Comparison of ENCODE assay signal across 8 cellular contexts in genomic region chr3:69088033-69088432, GRCh38. TPM values are rescaled to one million over a fixed set of nuclear protein-coding genes. Genes with fewer than 3 reads are reported as not detected.
DNase-seq lines count a peak whose midpoint lies in the region; ATAC-seq and TF ChIP-seq lines count a peak whose summit lies in the region.

No MANE protein-coding gene starts in this region.

- peak overlapping the region in 1 of 2 donors; percentile 76 for H3K4me3 Mint-ChIP-seq in CD14-positive monocyte

- H3K36me3 ChIP-seq in RWPE2 (ENCODE audit: low read depth) (peaks cover 36% of the 10 kb centered on the region), subcutaneous abdominal adipose tissue (ENCODE audit: control insufficient read depth in 5 of 5, insufficient read depth in 5 of 5, low read length in 5 of 5) (peaks cover 0 to 4% (median 3%) of the 10 kb centered on the region in 5 donors), BE2C (peaks cover 4% of the 10 kb centered on the region)

- H3K27me3 Mint-ChIP-seq in CD14-positive monocyte (ENCODE audit: low read depth in 3 of 3), result no peaks in the 10 kb centered on the region

- intact Hi-C loops in CD14-positive monocyte (cut with micrococcal nuclease), result loop anchor here (5.0 to 10.0 kb wide), 2 partner anchors 36 to 1977 kb away; partner anchors contain the start of gene TMF1 (in 1 of the 2)

- TF ChIP-seq CTCF in CD14-positive monocyte (IDR thresholded peaks at IDR 0.05), result no peak
- TF ChIP-seq CTCF in RWPE2 (IDR thresholded peaks at IDR 0.05; ENCODE audit: poor library complexity, severe bottlenecking), result no peak
- no peak for TF ChIP-seq CTCF in BE2C (IDR thresholded peaks at IDR 0.05; ENCODE audit: low read depth, low read length)

- peak overlapping the region; percentile 94 for H3K27ac ChIP-seq in RWPE2 (ENCODE audit: poor library complexity, severe bottlenecking)
- peak overlapping the region; percentile 99 for H3K27ac ChIP-seq in subcutaneous abdominal adipose tissue (ENCODE audit: low read depth, low read length)

- peaks cover 10 to 18% of the 10 kb centered on the region in 2 donors for H3K36me3 Mint-ChIP-seq in CD14-positive monocyte

- peaks cover 62% of the 10 kb centered on the region for H3K4me1 ChIP-seq in RWPE2 (ENCODE audit: insufficient read depth, poor library complexity, severe bottlenecking)
- peaks cover 11 to 88% (median 82%) of the 10 kb centered on the region in 5 donors for H3K4me1 ChIP-seq in subcutaneous abdominal adipose tissue (ENCODE audit: control insufficient read depth in 5 of 5, insufficient read depth in 5 of 5, low read length in 5 of 5)
- no peaks in the 10 kb centered on the region; the same call in 1 of the 2 replicates for H3K4me1 ChIP-seq in BE2C

- DNase-seq in CD14-positive monocyte (ENCODE audit: low spot score) (no peak), RWPE2 (ENCODE audit: low spot score) (no peak), fibroblast of the conjunctiva (ENCODE audit: low read depth) (peak; percentile 52), DMS53 treated with DMSO at 0.1 percent for 48 hours (lab: John Stamatoyannopoulos, UW; ENCODE audit: unreplicated experiment) (no peak), NCI-H69 (lab: John Stamatoyannopoulos, UW) (no peak), BE2C (no peak)

- no peaks in the 10 kb centered on the region for H3K9me3 Mint-ChIP-seq in CD14-positive monocyte

- ATAC-seq in GM21526 (IDR thresholded peaks at IDR 0.05; ENCODE audit: low FRiP score, unreplicated experiment), result peak; percentile 18
- no peak for ATAC-seq in RWPE2 (ENCODE audit: low read depth)

- H3K27me3 ChIP-seq in RWPE2 (ENCODE audit: insufficient read depth, poor library complexity, severe bottlenecking), result no peaks in the 10 kb centered on the region
- no peaks in the 10 kb centered on the region for H3K27me3 ChIP-seq in subcutaneous abdominal adipose tissue (ENCODE audit: control insufficient read depth in 5 of 5, insufficient read depth in 4 of 5, low read length in 5 of 5)
- H3K27me3 ChIP-seq in BE2C, result no peaks in the 10 kb centered on the region

- H3K4me1 Mint-ChIP-seq in CD14-positive monocyte, result peaks cover 77% of the 10 kb centered on the region

- H3K4me3 ChIP-seq in RWPE2 (ENCODE audit: severe bottlenecking) (no peak overlapping the region), subcutaneous abdominal adipose tissue (ENCODE audit: low read depth in 1 of 5, low read length in 5 of 5) (peak overlapping the region in 2 of 5 donors; percentile 8 to 26), BE2C (ENCODE audit: low read depth, low read length) (no peak overlapping the region)

- peak overlapping the region in 1 of 5 donors; percentile 98 for H3K9ac ChIP-seq in subcutaneous abdominal adipose tissue (ENCODE audit: low read length in 5 of 5)

- peak overlapping the region; percentile 15 to 84 (median 77) for H3K27ac Mint-ChIP-seq in CD14-positive monocyte

- H3K9me3 ChIP-seq in RWPE2 (ENCODE audit: severe bottlenecking), result no peaks in the 10 kb centered on the region
- H3K9me3 ChIP-seq in subcutaneous abdominal adipose tissue (ENCODE audit: control insufficient read depth in 5 of 5, low read length in 5 of 5), result no peaks in the 10 kb centered on the region
- H3K9me3 ChIP-seq in BE2C, result no peaks in the 10 kb centered on the region

RNA-seq across cellular contexts. Expression of gene ARL6IP5, which starts 3.3 kb away (rescaled TPM):
- 100 to 1,000 TPM; 430 to 458 TPM for polyA plus RNA-seq in CD14-positive monocyte
- polyA plus RNA-seq in BE2C (2012; ENCODE audit: insufficient read depth, insufficient read length, low read depth), result 153 TPM

RNA-seq across cellular contexts. Expression of gene UBA3, which starts 7.9 kb away (rescaled TPM):
- 10 to 100 TPM; 77.1 to 88.5 TPM for polyA plus RNA-seq in CD14-positive monocyte
- polyA plus RNA-seq in BE2C (2012; ENCODE audit: insufficient read depth, insufficient read length, low read depth), result 58.1 TPM

RNA-seq across cellular contexts. Expression of gene LMOD3, which starts 34.4 kb away (rescaled TPM):
- not detected for polyA plus RNA-seq in CD14-positive monocyte
- 0.32 TPM for polyA plus RNA-seq in BE2C (2012; ENCODE audit: insufficient read depth, insufficient read length, low read depth)

RNA-seq across cellular contexts. Expression of gene TMF1, which starts 35.9 kb away (rescaled TPM):
- 10 to 100 TPM; 23.1 to 25.6 TPM for polyA plus RNA-seq in CD14-positive monocyte
- 13.7 TPM for polyA plus RNA-seq in BE2C (2012; ENCODE audit: insufficient read depth, insufficient read length, low read depth)
